Comparison of ENCODE assay signal across 8 cellular contexts in the genomic region with DNA sequence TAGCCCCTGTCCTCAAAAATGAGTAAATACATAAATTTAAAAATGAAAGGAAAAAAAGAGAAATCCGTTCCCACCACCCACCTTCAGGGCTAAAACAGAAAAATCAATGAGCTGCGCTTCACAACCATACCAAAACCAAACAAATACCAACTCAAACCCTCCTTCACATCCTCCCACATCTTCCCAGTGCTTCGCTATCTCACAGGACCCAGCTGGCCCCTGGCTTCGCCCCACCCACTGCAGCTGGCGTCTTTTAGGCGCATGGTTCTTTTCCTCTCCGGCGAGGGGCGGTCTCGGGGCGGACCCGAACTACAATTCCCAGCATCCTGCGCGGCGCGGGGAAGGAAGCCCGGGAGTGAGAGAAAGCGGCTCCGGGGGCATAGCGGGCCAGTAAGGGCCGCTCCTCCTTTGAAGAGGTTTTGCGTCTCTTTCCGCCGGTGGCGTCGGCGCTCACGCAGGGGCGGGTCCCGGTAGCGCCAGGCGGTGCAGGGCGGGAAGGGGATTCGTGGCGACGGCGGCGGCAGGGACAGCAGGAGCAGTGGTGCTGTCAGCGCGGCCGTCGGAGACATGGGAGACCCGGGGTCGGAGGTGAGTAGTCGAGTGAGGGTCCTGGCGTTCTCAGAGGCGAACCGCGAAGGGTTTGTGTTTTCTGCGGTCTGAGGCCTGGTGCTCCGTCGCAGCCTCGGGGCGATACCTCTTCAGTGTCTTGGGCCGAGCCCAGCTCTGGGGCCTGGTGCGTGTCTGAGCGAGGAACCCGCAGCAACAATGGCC. TPM values are rescaled to one million over a fixed set of nuclear protein-coding genes. Genes with fewer than 3 reads are reported as not detected.
A peak's percentile ranks its signal among the peaks of the same experiment; 100 is the strongest.
DNase-seq lines count a peak whose midpoint lies in the region; ATAC-seq lines count a peak whose summit lies in the region.

Gene ZNF451 (plus strand): TSS at position 502 of the 771 bp plus-strand sequence. CDS start 66 bp downstream, at position 568.

- H3K27ac ChIP-seq in BLaER1 treated with 17β-estradiol and CSF1 and Interleukin-3, amounts not matched to agents 10 nM and 100 nM: peak within 1 kb of the TSS; percentile 42 to 82 (median 78); a peak in 21 of 22 replicates

- H4K20me1 ChIP-seq in BLaER1 treated with 17β-estradiol and CSF1 and Interleukin-3, amounts not matched to agents 10 nM and 100 nM: peaks cover 21 to 37% (median 35%) of the 10 kb centered on the region in 11 experiments; a peak in 20 of 22 replicates

- ATAC-seq in GM19351 (IDR thresholded peaks at IDR 0.05; ENCODE audit: unreplicated experiment) (peak; percentile 86), HG03521 (IDR thresholded peaks at IDR 0.05; ENCODE audit: unreplicated experiment) (peak; percentile 94), left lobe of liver (peak; percentile 97)

- H3K36me3 ChIP-seq in BLaER1 treated with 17β-estradiol and CSF1 and Interleukin-3, amounts not matched to agents 10 nM and 100 nM: peaks cover 15 to 36% (median 26%) of the 10 kb centered on the region in 11 experiments; a peak in 19 of 22 replicates

- no peaks in the 10 kb centered on the region for H3K9me3 ChIP-seq in BLaER1 treated with 17β-estradiol and CSF1 and Interleukin-3, amounts not matched to agents 10 nM and 100 nM (replicated peaks in 1 of 11)

- peaks cover 27 to 43% (median 35%) of the 10 kb centered on the region in 10 experiments for H3K4me1 ChIP-seq in BLaER1 treated with 17β-estradiol and CSF1 and Interleukin-3, amounts not matched to agents 10 nM and 100 nM

- peak within 1 kb of the TSS; percentile 77 to 85 (median 82) for H3K9ac ChIP-seq in BLaER1 treated with 17β-estradiol and CSF1 and Interleukin-3, amounts not matched to agents 10 nM and 100 nM

- no peaks in the 10 kb centered on the region for H3K27me3 ChIP-seq in BLaER1 treated with 17β-estradiol and CSF1 and Interleukin-3, amounts not matched to agents 10 nM and 100 nM

- peak within 1 kb of the TSS; percentile 62 to 83 (median 76) for H3K4me2 ChIP-seq in BLaER1 treated with 17β-estradiol and CSF1 and Interleukin-3, amounts not matched to agents 10 nM and 100 nM

- H3K4me3 ChIP-seq in BLaER1 treated with 17β-estradiol and CSF1 and Interleukin-3, amounts not matched to agents 10 nM and 100 nM: peak within 1 kb of the TSS; percentile 62 to 72 (median 68)

- DNase-seq in NCI-H748 (lab: John Stamatoyannopoulos, UW; ENCODE audit: unreplicated experiment): peak; percentile 99
- peak; percentile 97 for DNase-seq in activated CD4-positive, alpha-beta T cell treated with anti-CD3 and anti-CD28 coated beads, Interleukin-2, amount 50 U/mL, for 1 hour
- DNase-seq in dedifferentiated amniotic fluid mesenchymal stem cell (ENCODE audit: extremely low spot score): peak; percentile 95
- DNase-seq in left lobe of liver (ENCODE audit: low spot score): peak; percentile 99
- peak; percentile 94 for DNase-seq in stimulated activated CD4-positive, alpha-beta T cell treated with anti-CD3 and anti-CD28 coated beads, Interleukin-2, amount 100 ng/mL, for 4 hours (ENCODE audit: low read depth)

RNA-seq across cellular contexts. Expression of gene ZNF451, which starts in this region (rescaled TPM):
- total RNA-seq in left lobe of liver: 19.3 TPM

Comparison
In these comparisons a context has a peak if more than half of its experiments do, and no peak if none do; other contexts are left out.
1. Peak in every context shown above with its lines: DNase-seq, ATAC-seq, H3K4me3 ChIP-seq and H3K27ac ChIP-seq.